ENCODE assay signal across 9 cellular contexts in the genomic region with DNA sequence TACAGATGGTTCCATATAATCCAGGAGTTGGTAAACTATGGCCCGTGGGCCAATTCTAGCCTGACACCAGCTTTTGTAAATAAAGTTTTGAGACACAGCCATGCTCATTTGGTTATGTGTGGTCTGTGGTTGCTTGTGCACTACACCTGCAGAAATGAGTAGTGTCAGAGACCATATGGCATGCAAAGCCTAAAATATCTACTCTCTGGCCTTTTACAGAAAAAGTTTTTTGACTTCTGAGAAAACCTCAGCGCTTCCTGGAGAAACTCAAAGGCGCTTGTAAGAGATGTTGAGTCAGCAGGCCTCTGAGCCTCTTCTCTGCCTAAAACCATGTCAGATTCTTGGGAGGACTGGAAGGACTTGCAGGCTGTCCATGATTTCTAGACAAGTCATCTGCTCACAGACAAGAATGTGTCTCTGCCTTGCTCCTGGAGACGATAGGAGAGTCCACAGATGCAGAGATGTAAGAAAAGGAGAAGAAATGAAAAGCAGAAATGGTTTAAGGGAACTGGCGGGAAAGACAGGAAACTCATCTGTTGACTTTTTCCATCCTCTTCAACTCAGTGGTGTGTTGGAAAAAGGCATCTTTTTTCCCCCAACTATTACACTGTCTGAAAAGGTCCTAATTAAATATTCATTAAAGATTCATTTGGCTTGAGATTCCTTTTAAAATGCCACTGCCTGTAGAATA. TPM values are rescaled to one million over a fixed set of nuclear protein-coding genes. Genes with fewer than 3 reads are reported as not detected.
DNase-seq lines count a peak whose midpoint lies in the region; ATAC-seq and TF ChIP-seq lines count a peak whose summit lies in the region.
"Had no signal": no experiment of that assay in that cellular context is flagged by ENCODE, and none has a peak within 500 bp of the region (broad histone marks: within the 10 kb centered on the region; RNA-seq: fewer than 3 reads in every experiment).

No MANE protein-coding gene starts in this region.

- DNase-seq in immature natural killer cell (peak; percentile 38 to 57 (median 47)), NCI-H1417 (lab: John Stamatoyannopoulos, UW) (no peak), cardiac septum (ENCODE audit: low spot score) (no peak), cerebellar cortex (ENCODE audit: low spot score) (no peak), testis (no peak)

- TF ChIP-seq CTCF in testis (IDR thresholded peaks at IDR 0.05) = no peak

- H3K4me3 ChIP-seq in testis = no peak overlapping the region

- H3K36me3 Mint-ChIP-seq in T-helper 1 cell treated with Interleukin-12 subunit alpha and Interleukin-12 subunit beta and Interleukin-4 antibody, amounts not matched to agents 30 μg/mL and 1 μg/mL, for 36 hours (ENCODE audit: low read depth) = peaks cover 44% of the 10 kb centered on the region
- peaks cover 0 to 8% (median 0%) of the 10 kb centered on the region in 3 donors for H3K36me3 Mint-ChIP-seq in immature natural killer cell

- H3K4me3 Mint-ChIP-seq in T-helper 1 cell treated with Interleukin-12 subunit alpha and Interleukin-12 subunit beta and Interleukin-4 antibody, amounts not matched to agents 30 μg/mL and 1 μg/mL, for 36 hours = peak overlapping the region; percentile 83
- H3K4me3 Mint-ChIP-seq in immature natural killer cell = peak overlapping the region; percentile 68 to 73 (median 71)

- WGBS in testis, 2 donors = 84 to 89% methylated on average over 5 of the region's 5 CpGs

- H3K4me1 ChIP-seq in testis = peaks cover 13% of the 10 kb centered on the region

- H3K36me3 ChIP-seq in testis (ENCODE audit: low read depth, missing control alignments) = no peaks in the 10 kb centered on the region

- ATAC-seq in GM19025 (IDR thresholded peaks at IDR 0.05; ENCODE audit: low read depth, unreplicated experiment) (peak; percentile 86), HG02981 (IDR thresholded peaks at IDR 0.05; ENCODE audit: unreplicated experiment) (peak; percentile 86)
- ATAC-seq: Panc1 had no signal

- peaks cover 80% of the 10 kb centered on the region for H3K4me1 Mint-ChIP-seq in T-helper 1 cell treated with Interleukin-12 subunit alpha and Interleukin-12 subunit beta and Interleukin-4 antibody, amounts not matched to agents 30 μg/mL and 1 μg/mL, for 36 hours (ENCODE audit: low read depth)
- peaks cover 96% of the 10 kb centered on the region in 2 donors for H3K4me1 Mint-ChIP-seq in immature natural killer cell

- H3K9me3 ChIP-seq in testis = no peaks in the 10 kb centered on the region

- no peak overlapping the region for H3K27ac ChIP-seq in testis

- peak overlapping the region; percentile 95 for H3K27ac Mint-ChIP-seq in T-helper 1 cell treated with Interleukin-12 subunit alpha and Interleukin-12 subunit beta and Interleukin-4 antibody, amounts not matched to agents 30 μg/mL and 1 μg/mL, for 36 hours
- peak overlapping the region; percentile 61 to 98 (median 92) for H3K27ac Mint-ChIP-seq in immature natural killer cell

- intact Hi-C loops in cardiac septum (cut with DNase I) (no loop called here), testis (cut with DNase I; ENCODE audit: low total_unique reads) (no loop called here)

- no peaks in the 10 kb centered on the region for H3K9me3 Mint-ChIP-seq in T-helper 1 cell treated with Interleukin-12 subunit alpha and Interleukin-12 subunit beta and Interleukin-4 antibody, amounts not matched to agents 30 μg/mL and 1 μg/mL, for 36 hours
- H3K9me3 Mint-ChIP-seq in immature natural killer cell = no peaks in the 10 kb centered on the region

- H3K27me3 ChIP-seq in testis = no peaks in the 10 kb centered on the region

- H3K27me3 Mint-ChIP-seq in T-helper 1 cell treated with Interleukin-12 subunit alpha and Interleukin-12 subunit beta and Interleukin-4 antibody, amounts not matched to agents 30 μg/mL and 1 μg/mL, for 36 hours (ENCODE audit: low read depth) = no peaks in the 10 kb centered on the region
- peaks cover 6 to 10% (median 10%) of the 10 kb centered on the region in 3 donors for H3K27me3 Mint-ChIP-seq in immature natural killer cell (ENCODE audit: low read depth in 3 of 3)

- TF ChIP-seq POLR2A in testis (IDR thresholded peaks at IDR 0.05) = no peak

RNA-seq across cellular contexts. Expression of gene TTC39C, which starts 5.2 kb away (rescaled TPM):
- polyA plus RNA-seq in immature natural killer cell (10 to 100 TPM; 18.3 to 26.7 (median 25.0) TPM), testis (ENCODE audit: insufficient read depth, low read depth, low replicate concordance) (70.4 TPM)
- total RNA-seq in cardiac septum (9.2 TPM), testis (10 to 100 TPM; 57.7 to 68.3 TPM)

Comparison
In these comparisons a context has a peak if more than half of its experiments do, and no peak if none do; other contexts are left out.
1. DNase-seq: peak in immature natural killer cell (3 of 3); none in NCI-H1417 (0 of 3), cardiac septum (single experiment), cerebellar cortex (single experiment) and testis (single experiment).